Comparison of ENCODE assay signal across 1 cellular context in the genomic region with DNA sequence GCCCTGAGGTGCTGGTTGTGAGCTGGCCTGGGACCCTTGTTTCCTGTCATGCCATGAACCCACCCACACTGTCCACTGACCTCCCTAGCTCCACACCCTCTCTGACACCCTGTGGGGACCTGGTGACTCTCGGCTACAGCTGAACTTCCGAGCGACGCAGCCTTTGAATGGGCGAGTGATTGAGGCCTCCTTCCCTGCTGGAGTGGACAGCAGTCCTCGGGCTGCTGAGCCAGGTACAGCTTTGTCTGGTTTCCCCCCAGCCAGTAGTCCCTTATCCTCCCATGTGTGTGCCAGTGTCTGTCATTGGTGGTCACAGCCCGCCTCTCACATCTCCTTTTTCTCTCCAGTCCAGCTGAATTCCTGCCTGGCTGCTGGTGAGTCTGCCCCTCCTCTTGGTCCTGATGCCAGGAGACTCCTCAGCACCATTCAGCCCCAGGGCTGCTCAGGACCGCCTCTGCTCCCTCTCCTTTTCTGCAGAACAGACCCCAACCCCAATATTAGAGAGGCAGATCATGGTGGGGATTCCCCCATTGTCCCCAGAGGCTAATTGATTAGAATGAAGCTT.
TF ChIP-seq lines count a peak whose summit lies in the region.

No MANE protein-coding gene starts in this region.

TF ChIP-seq in GM23338, 12 proteins besides CTCF, POLR2A, EP300 and RAD21:
- no peak for TF ChIP-seq JUNB (IDR thresholded peaks at IDR 0.05; ENCODE audit: unreplicated experiment)
- no peak for TF ChIP-seq STAT1 (IDR thresholded peaks at IDR 0.05; ENCODE audit: unreplicated experiment)
- TF ChIP-seq POLR2AphosphoS5 (IDR thresholded peaks at IDR 0.05; ENCODE audit: low read depth) = no peak
- TF ChIP-seq, protein P1, sequence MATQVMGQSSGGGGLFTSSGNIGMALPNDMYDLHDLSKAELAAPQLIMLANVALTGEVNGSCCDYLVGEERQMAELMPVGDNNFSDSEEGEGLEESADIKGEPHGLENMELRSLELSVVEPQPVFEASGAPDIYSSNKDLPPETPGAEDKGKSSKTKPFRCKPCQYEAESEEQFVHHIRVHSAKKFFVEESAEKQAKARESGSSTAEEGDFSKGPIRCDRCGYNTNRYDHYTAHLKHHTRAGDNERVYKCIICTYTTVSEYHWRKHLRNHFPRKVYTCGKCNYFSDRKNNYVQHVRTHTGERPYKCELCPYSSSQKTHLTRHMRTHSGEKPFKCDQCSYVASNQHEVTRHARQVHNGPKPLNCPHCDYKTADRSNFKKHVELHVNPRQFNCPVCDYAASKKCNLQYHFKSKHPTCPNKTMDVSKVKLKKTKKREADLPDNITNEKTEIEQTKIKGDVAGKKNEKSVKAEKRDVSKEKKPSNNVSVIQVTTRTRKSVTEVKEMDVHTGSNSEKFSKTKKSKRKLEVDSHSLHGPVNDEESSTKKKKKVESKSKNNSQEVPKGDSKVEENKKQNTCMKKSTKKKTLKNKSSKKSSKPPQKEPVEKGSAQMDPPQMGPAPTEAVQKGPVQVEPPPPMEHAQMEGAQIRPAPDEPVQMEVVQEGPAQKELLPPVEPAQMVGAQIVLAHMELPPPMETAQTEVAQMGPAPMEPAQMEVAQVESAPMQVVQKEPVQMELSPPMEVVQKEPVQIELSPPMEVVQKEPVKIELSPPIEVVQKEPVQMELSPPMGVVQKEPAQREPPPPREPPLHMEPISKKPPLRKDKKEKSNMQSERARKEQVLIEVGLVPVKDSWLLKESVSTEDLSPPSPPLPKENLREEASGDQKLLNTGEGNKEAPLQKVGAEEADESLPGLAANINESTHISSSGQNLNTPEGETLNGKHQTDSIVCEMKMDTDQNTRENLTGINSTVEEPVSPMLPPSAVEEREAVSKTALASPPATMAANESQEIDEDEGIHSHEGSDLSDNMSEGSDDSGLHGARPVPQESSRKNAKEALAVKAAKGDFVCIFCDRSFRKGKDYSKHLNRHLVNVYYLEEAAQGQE (IDR thresholded peaks at IDR 0.05; ENCODE audit: unreplicated experiment) = no peak
- TF ChIP-seq, protein P2, sequence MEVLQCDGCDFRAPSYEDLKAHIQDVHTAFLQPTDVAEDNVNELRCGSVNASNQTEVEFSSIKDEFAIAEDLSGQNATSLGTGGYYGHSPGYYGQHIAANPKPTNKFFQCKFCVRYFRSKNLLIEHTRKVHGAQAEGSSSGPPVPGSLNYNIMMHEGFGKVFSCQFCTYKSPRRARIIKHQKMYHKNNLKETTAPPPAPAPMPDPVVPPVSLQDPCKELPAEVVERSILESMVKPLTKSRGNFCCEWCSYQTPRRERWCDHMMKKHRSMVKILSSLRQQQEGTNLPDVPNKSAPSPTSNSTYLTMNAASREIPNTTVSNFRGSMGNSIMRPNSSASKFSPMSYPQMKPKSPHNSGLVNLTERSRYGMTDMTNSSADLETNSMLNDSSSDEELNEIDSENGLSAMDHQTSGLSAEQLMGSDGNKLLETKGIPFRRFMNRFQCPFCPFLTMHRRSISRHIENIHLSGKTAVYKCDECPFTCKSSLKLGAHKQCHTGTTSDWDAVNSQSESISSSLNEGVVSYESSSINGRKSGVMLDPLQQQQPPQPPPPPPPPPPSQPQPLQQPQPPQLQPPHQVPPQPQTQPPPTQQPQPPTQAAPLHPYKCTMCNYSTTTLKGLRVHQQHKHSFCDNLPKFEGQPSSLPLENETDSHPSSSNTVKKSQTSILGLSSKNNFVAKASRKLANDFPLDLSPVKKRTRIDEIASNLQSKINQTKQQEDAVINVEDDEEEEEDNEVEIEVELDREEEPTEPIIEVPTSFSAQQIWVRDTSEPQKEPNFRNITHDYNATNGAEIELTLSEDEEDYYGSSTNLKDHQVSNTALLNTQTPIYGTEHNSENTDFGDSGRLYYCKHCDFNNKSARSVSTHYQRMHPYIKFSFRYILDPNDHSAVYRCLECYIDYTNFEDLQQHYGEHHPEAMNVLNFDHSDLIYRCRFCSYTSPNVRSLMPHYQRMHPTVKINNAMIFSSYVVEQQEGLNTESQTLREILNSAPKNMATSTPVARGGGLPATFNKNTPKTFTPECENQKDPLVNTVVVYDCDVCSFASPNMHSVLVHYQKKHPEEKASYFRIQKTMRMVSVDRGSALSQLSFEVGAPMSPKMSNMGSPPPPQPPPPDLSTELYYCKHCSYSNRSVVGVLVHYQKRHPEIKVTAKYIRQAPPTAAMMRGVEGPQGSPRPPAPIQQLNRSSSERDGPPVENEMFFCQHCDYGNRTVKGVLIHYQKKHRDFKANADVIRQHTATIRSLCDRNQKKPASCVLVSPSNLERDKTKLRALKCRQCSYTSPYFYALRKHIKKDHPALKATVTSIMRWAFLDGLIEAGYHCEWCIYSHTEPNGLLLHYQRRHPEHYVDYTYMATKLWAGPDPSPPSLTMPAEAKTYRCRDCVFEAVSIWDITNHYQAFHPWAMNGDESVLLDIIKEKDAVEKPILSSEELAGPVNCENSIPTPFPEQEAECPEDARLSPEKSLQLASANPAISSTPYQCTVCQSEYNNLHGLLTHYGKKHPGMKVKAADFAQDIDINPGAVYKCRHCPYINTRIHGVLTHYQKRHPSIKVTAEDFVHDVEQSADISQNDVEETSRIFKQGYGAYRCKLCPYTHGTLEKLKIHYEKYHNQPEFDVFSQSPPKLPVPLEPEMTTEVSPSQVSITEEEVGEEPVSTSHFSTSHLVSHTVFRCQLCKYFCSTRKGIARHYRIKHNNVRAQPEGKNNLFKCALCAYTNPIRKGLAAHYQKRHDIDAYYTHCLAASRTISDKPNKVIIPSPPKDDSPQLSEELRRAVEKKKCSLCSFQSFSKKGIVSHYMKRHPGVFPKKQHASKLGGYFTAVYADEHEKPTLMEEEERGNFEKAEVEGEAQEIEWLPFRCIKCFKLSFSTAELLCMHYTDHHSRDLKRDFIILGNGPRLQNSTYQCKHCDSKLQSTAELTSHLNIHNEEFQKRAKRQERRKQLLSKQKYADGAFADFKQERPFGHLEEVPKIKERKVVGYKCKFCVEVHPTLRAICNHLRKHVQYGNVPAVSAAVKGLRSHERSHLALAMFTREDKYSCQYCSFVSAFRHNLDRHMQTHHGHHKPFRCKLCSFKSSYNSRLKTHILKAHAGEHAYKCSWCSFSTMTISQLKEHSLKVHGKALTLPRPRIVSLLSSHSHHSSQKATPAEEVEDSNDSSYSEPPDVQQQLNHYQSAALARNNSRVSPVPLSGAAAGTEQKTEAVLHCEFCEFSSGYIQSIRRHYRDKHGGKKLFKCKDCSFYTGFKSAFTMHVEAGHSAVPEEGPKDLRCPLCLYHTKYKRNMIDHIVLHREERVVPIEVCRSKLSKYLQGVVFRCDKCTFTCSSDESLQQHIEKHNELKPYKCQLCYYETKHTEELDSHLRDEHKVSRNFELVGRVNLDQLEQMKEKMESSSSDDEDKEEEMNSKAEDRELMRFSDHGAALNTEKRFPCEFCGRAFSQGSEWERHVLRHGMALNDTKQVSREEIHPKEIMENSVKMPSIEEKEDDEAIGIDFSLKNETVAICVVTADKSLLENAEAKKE (CRISPR knock-in tag; IDR thresholded peaks at IDR 0.05) = no peak
- no peak for TF ChIP-seq NANOG (IDR thresholded peaks at IDR 0.05; ENCODE audit: borderline replicate concordance)
- TF ChIP-seq ZNF114 (CRISPR knock-in tag; IDR thresholded peaks at IDR 0.05) = no peak
- TF ChIP-seq, protein P3, sequence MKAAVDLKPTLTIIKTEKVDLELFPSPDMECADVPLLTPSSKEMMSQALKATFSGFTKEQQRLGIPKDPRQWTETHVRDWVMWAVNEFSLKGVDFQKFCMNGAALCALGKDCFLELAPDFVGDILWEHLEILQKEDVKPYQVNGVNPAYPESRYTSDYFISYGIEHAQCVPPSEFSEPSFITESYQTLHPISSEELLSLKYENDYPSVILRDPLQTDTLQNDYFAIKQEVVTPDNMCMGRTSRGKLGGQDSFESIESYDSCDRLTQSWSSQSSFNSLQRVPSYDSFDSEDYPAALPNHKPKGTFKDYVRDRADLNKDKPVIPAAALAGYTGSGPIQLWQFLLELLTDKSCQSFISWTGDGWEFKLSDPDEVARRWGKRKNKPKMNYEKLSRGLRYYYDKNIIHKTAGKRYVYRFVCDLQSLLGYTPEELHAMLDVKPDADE (IDR thresholded peaks at IDR 0.05) = no peak
- TF ChIP-seq CREB1 (CRISPR knock-in tag; IDR thresholded peaks at IDR 0.05; ENCODE audit: low read depth) = no peak
- no peak for TF ChIP-seq ZNF331 (CRISPR knock-in tag; IDR thresholded peaks at IDR 0.05; ENCODE audit: low read depth)
- TF ChIP-seq EZH2 (IDR thresholded peaks at IDR 0.05; ENCODE audit: low read depth, unreplicated experiment) = no peak
- TF ChIP-seq EZH2phosphoT487 (IDR thresholded peaks at IDR 0.05; ENCODE audit: unreplicated experiment) = no peak
